ENCODE assay signal across 1 cellular context in the genomic region with DNA sequence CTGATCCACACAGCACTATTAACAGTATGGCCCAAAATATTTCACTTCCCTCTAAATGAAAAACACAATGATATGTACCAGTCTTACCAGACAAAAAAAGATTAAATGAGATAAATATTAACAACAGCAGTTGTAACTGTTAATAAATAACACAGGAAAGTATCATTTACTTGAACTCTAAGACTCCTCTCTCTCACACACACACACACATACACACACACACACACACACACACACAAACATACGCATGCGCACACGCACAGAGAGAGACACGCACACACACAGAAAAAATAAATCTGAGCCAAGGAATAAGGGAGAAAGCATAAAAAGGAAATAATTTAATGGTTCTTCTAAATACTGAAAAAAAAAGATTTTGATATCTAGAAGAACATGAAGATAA.
TF ChIP-seq lines count a peak whose summit lies in the region.

No MANE protein-coding gene starts in this region.

TF ChIP-seq in GM12878, 131 proteins besides CTCF, POLR2A, EP300 and RAD21:
- TF ChIP-seq, protein P1, sequence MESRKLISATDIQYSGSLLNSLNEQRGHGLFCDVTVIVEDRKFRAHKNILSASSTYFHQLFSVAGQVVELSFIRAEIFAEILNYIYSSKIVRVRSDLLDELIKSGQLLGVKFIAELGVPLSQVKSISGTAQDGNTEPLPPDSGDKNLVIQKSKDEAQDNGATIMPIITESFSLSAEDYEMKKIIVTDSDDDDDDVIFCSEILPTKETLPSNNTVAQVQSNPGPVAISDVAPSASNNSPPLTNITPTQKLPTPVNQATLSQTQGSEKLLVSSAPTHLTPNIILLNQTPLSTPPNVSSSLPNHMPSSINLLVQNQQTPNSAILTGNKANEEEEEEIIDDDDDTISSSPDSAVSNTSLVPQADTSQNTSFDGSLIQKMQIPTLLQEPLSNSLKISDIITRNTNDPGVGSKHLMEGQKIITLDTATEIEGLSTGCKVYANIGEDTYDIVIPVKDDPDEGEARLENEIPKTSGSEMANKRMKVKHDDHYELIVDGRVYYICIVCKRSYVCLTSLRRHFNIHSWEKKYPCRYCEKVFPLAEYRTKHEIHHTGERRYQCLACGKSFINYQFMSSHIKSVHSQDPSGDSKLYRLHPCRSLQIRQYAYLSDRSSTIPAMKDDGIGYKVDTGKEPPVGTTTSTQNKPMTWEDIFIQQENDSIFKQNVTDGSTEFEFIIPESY (IDR thresholded peaks at IDR 0.05), result peak; percentile 66; the same call in 1 of the 2 replicates
- no peak for TF ChIP-seq ZBED1 (IDR thresholded peaks at IDR 0.05; ENCODE audit: borderline replicate concordance)
